ENCODE assay signal across 1 cellular context in genomic region chr9:124341455-124342170, GRCh38.
TF ChIP-seq lines count a peak whose summit lies in the region.

No MANE protein-coding gene starts in this region.

TF ChIP-seq in K562, 482 proteins besides CTCF, POLR2A, EP300 and RAD21:
- TF ChIP-seq GMEB1 (CRISPR knock-in tag; IDR thresholded peaks at IDR 0.05): no peak
